10 cellular contexts compared by ENCODE assay signal in the genomic region with DNA sequence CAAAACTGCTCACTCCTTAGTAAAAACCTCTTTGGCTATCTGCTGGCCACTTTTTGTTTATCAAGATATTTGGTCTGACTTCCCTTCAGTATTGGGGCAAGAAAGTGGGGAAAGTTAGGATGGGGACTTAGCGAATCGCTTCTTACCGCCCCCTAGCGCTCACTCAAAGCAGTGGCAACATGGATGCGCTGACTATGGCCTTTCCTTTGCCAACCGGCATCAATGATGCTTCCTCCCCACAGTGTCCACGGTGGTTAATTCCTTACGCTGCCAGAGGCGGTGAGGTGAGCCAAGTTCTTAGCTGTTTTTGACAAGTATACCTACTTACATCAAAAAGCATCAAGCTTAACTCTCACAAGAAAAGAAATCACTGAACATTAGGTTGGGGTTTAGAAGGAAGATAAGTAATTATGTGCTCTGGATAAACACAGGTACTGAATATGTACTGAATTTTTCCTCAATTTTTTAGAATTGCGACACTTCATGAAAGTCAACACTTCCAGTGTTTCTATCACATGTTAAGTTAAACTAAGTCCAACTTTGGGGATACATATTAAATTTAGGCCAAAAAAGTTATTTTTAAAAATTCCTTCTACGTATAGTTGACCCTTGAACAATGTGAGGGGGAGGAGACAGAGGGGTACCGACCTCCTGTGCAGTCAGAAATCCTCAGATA.
DNase-seq lines count a peak whose midpoint lies in the region; ATAC-seq and TF ChIP-seq lines count a peak whose summit lies in the region.
"Had no signal": no experiment of that assay in that cellular context is flagged by ENCODE, and none has a peak within 500 bp of the region (broad histone marks: within the 10 kb centered on the region; RNA-seq: fewer than 3 reads in every experiment).

No MANE protein-coding gene starts in this region.

- ATAC-seq in left ventricle myocardium superior (no peak), Panc1 (no peak), upper lobe of right lung (peak; percentile 66), GM18868 (IDR thresholded peaks at IDR 0.05; ENCODE audit: unreplicated experiment) (no peak)
- ATAC-seq: natural killer cell treated with Interleukin-12 subunit alpha and Interleukin-12 subunit beta and Interleukin-15 and Interleukin-18, amount 100 ng/mL, for 72 hours had no signal

- no peaks in the 10 kb centered on the region for H3K36me3 ChIP-seq in left ventricle myocardium inferior
- H3K36me3 ChIP-seq in Panc1 (ENCODE audit: control insufficient read depth, insufficient read depth, low read length) = no peaks in the 10 kb centered on the region
- no peaks in the 10 kb centered on the region for H3K36me3 ChIP-seq in upper lobe of right lung
- H3K36me3 ChIP-seq in uterus = no peaks in the 10 kb centered on the region

- intact Hi-C loops in left ventricle myocardium inferior (cut with micrococcal nuclease) = no loop called here
- intact Hi-C loops in left ventricle myocardium superior (cut with micrococcal nuclease) = no loop called here
- intact Hi-C loops in Panc1 (cut with micrococcal nuclease; ENCODE audit: unreplicated experiment) = no loop called here
- intact Hi-C loops in upper lobe of right lung (cut with DNase I) = no loop called here
- intact Hi-C loops in uterus (cut with DNase I; ENCODE audit: low total_unique reads) = no loop called here

- CTCF ChIA-PET in Panc1 (lab: Charles Lee) = no interaction called here

- H3K4me3 ChIP-seq in left ventricle myocardium inferior = no peak overlapping the region
- H3K4me3 ChIP-seq in Panc1 (ENCODE audit: low read depth in 2 of 2, low read length in 2 of 2) = no peak overlapping the region
- no peak overlapping the region for H3K4me3 ChIP-seq in foreskin fibroblast (ENCODE audit: low read depth in 1 of 2, low read length in 2 of 2)
- H3K4me3 ChIP-seq in upper lobe of right lung = no peak overlapping the region
- no peak overlapping the region for H3K4me3 ChIP-seq in coronary artery
- H3K4me3 ChIP-seq in uterus = no peak overlapping the region

- BruUV-seq in Panc1 (replicated peaks; lab: Mats Ljungman, UMichigan) = no TSS peak

- H3K27me3 ChIP-seq in left ventricle myocardium inferior (ENCODE audit: low read depth) (no peaks in the 10 kb centered on the region), Panc1 (ENCODE audit: control insufficient read depth, insufficient read depth, low read length) (no peaks in the 10 kb centered on the region; the same call in none of the 2 replicates), upper lobe of right lung (no peaks in the 10 kb centered on the region), uterus (no peaks in the 10 kb centered on the region)

- TF ChIP-seq POLR2A in uterus (IDR thresholded peaks at IDR 0.05) = no peak

- TF ChIP-seq CTCF in left ventricle myocardium inferior (IDR thresholded peaks at IDR 0.05; ENCODE audit: borderline replicate concordance) = peak; percentile 46
- peak; percentile 66 for TF ChIP-seq CTCF in Panc1 (IDR thresholded peaks at IDR 0.05)
- TF ChIP-seq CTCF in foreskin fibroblast (IDR thresholded peaks at IDR 0.05; ENCODE audit: low read depth, low read length) = peak; percentile 28
- peak; percentile 38 for TF ChIP-seq CTCF in upper lobe of right lung (IDR thresholded peaks at IDR 0.05)
- no peak for TF ChIP-seq CTCF in coronary artery (IDR thresholded peaks at IDR 0.05)
- peak in 1 of 4 experiments; percentile 10 for TF ChIP-seq CTCF in uterus (IDR thresholded peaks at IDR 0.05)

- H3K27ac ChIP-seq in left ventricle myocardium inferior (replicated peaks) = no peak overlapping the region
- H3K27ac ChIP-seq in Panc1 (ENCODE audit: low read length) = no peak overlapping the region
- H3K27ac ChIP-seq in upper lobe of right lung = no peak overlapping the region
- H3K27ac ChIP-seq in coronary artery = no peak overlapping the region
- H3K27ac ChIP-seq in uterus = no peak overlapping the region

- DNase-seq in left ventricle myocardium inferior (no peak), left ventricle myocardium superior (no peak), Panc1 (ENCODE audit: low read depth, low spot score) (no peak), foreskin fibroblast (peak in 1 of 2 donors; percentile 29), upper lobe of right lung (no peak), coronary artery (ENCODE audit: low spot score) (no peak), uterus (no peak)
- DNase-seq: NCI-H1694 treated with DMSO at 0.1 percent for 48 hours had no signal

- POLR2A ChIA-PET in Panc1 (lab: Charles Lee) = no interaction called here

- H3K4me1 ChIP-seq in left ventricle myocardium inferior = peaks cover 28% of the 10 kb centered on the region
- H3K4me1 ChIP-seq in Panc1 (ENCODE audit: control insufficient read depth, insufficient read depth, low read length) = no peaks in the 10 kb centered on the region
- peaks cover 19% of the 10 kb centered on the region for H3K4me1 ChIP-seq in upper lobe of right lung
- no peaks in the 10 kb centered on the region for H3K4me1 ChIP-seq in uterus

- in situ Hi-C loops in Panc1 (cut with HindIII; ENCODE audit: low pct_unique_long_range_greater_than_20kb, low sequenced_read_pairs) = no loop called here

- H3K9me3 ChIP-seq in left ventricle myocardium inferior (replicated peaks) (no peaks in the 10 kb centered on the region), Panc1 (ENCODE audit: control insufficient read depth, insufficient read depth, low read depth, low read length) (no peaks in the 10 kb centered on the region), upper lobe of right lung (no peaks in the 10 kb centered on the region), uterus (no peaks in the 10 kb centered on the region)
